ENCODE assay signal across 1 cellular context in genomic region chr11:32510039-32510438, GRCh38.
TF ChIP-seq lines count a peak whose summit lies in the region.

No MANE protein-coding gene starts in this region.

TF ChIP-seq in GM23338, 12 proteins besides CTCF, POLR2A, EP300 and RAD21 (continued from another document):
- TF ChIP-seq ZNF462 (CRISPR knock-in tag; IDR thresholded peaks at IDR 0.05) (no peak), EZH2phosphoT487 (IDR thresholded peaks at IDR 0.05; ENCODE audit: unreplicated experiment) (no peak), POLR2AphosphoS5 (IDR thresholded peaks at IDR 0.05; ENCODE audit: low read depth) (no peak), REST (IDR thresholded peaks at IDR 0.05; ENCODE audit: unreplicated experiment) (no peak), ZNF331 (CRISPR knock-in tag; IDR thresholded peaks at IDR 0.05; ENCODE audit: low read depth) (no peak), NANOG (IDR thresholded peaks at IDR 0.05; ENCODE audit: borderline replicate concordance) (no peak), JUNB (IDR thresholded peaks at IDR 0.05; ENCODE audit: unreplicated experiment) (no peak)
